In the genomic region with DNA sequence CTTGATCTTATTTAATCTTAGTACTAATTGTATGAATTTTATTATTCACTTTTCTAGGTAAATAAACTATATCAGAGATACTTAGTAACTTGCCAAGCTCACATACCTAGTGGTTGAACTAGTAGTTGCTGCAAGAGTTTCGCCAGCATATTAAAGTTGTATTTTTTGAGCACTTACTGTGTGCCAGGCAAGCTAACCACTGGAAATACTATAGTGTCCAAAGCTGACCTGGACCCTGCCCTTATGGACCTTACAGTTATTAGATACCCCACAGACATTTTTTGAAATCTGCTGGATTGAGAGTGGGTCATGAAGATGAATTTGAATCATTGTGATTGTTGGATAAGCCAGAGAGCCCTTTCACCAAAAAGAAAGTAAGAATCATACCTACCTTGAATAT, we compare ENCODE assay signal across 12 cellular contexts.
A peak's percentile ranks its signal among the peaks of the same experiment; 100 is the strongest.
DNase-seq lines count a peak whose midpoint lies in the region; TF ChIP-seq lines count a peak whose summit lies in the region.
"Had no signal": no experiment of that assay in that cellular context is flagged by ENCODE, and none has a peak within 500 bp of the region (broad histone marks: within the 10 kb centered on the region; RNA-seq: fewer than 3 reads in every experiment).

No MANE protein-coding gene starts in this region.

- H3K9me3 Mint-ChIP-seq in immature natural killer cell = peaks cover 0 to 2% (median 0%) of the 10 kb centered on the region in 6 donors

- H3K9ac ChIP-seq in GM23248 = no peak overlapping the region

- no peaks in the 10 kb centered on the region for H3K9me3 ChIP-seq in GM23248 (ENCODE audit: low read depth)
- H3K9me3 ChIP-seq in ascending aorta = peaks cover 0 to 3% of the 10 kb centered on the region in 2 donors
- H3K9me3 ChIP-seq: tibial nerve had no signal

- no peaks in the 10 kb centered on the region for H4K20me1 ChIP-seq in GM23248 (ENCODE audit: insufficient read depth)

- no peaks in the 10 kb centered on the region for H3K36me3 Mint-ChIP-seq in immature natural killer cell

- H3K79me2 ChIP-seq in GM23248 (ENCODE audit: insufficient read depth) = peaks cover 4% of the 10 kb centered on the region; the same call in 1 of the 2 replicates

- DNase-seq in GM23248 = peak; percentile 18
- DNase-seq in ascending aorta (ENCODE audit: low spot score in 2 of 2) = no peak
- DNase-seq in iris pigment epithelial cell (ENCODE audit: low read depth) = peak; percentile 45
- DNase-seq in kidney glomerular epithelial cell (lab: John Stamatoyannopoulos, UW) = no peak
- DNase-seq in immature natural killer cell = no peak
- no peak for DNase-seq in stimulated activated naive CD4-positive, alpha-beta T cell treated with Interleukin-2 at 50 U/mL for 16 hours (lab: John Stamatoyannopoulos, UW)
- no peak for DNase-seq in NCI-H146 (lab: John Stamatoyannopoulos, UW)
- DNase-seq: NCI-H510A had no signal

- no peak overlapping the region for H3K4me2 ChIP-seq in GM23248 (ENCODE audit: unreplicated experiment)

- H3K27me3 ChIP-seq in GM23248 (replicated peaks; ENCODE audit: insufficient read depth) (no peaks in the 10 kb centered on the region), ascending aorta (no peaks in the 10 kb centered on the region)
- H3K27me3 ChIP-seq: gastroesophageal sphincter, tibial nerve had no signal

- intact Hi-C loops in ascending aorta (cut with DNase I) = loop anchor here (5.0 kb wide), 6 partner anchors 198 to 753 kb away; no protein-coding TSS in a partner anchor

- peaks cover 28% of the 10 kb centered on the region for H3F3A ChIP-seq in GM23248 (ENCODE audit: insufficient read depth)

- peaks cover 39% of the 10 kb centered on the region for H3K4me1 ChIP-seq in GM23248 (ENCODE audit: insufficient read depth)
- H3K4me1 ChIP-seq in ascending aorta = peaks cover 18 to 44% of the 10 kb centered on the region in 2 donors

- peak overlapping the region in 1 of 6 donors; percentile 19 for H3K27ac Mint-ChIP-seq in immature natural killer cell
- H3K27ac Mint-ChIP-seq: naive thymus-derived CD8-positive, alpha-beta T cell had no signal

- H3K36me3 ChIP-seq in GM23248 (ENCODE audit: low read depth) (no peaks in the 10 kb centered on the region), ascending aorta (no peaks in the 10 kb centered on the region)
- H3K36me3 ChIP-seq: gastroesophageal sphincter, tibial nerve had no signal

- H3K27me3 Mint-ChIP-seq in immature natural killer cell (ENCODE audit: low read depth in 3 of 3) = peaks cover 0 to 5% (median 0%) of the 10 kb centered on the region in 3 donors
- H3K27me3 Mint-ChIP-seq: naive thymus-derived CD8-positive, alpha-beta T cell had no signal

- no peak overlapping the region for H2AFZ ChIP-seq in GM23248

- peaks cover 0 to 6% of the 10 kb centered on the region in 2 donors for H3K4me1 Mint-ChIP-seq in immature natural killer cell

- WGBS in GM23248 (ENCODE audit: low coverage in 1 of 2, low lambda C conversion rate in 2 of 2, missing lambda C conversion rate in 2 of 2), 2 experiments = 91 to 96% methylated on average over 1 of the region's 1 CpG

- H3K27ac ChIP-seq in GM23248 (no peak overlapping the region), ascending aorta (peak overlapping the region; percentile 41 to 58), skin epidermis (peak overlapping the region in 17 of 21 experiments; percentile 18 to 82 (median 69))

- no peaks in the 10 kb centered on the region for H3K9me2 ChIP-seq in GM23248 (ENCODE audit: insufficient read depth)

- no peak for TF ChIP-seq CTCF in ascending aorta (IDR thresholded peaks at IDR 0.05)

- H3K4me3 Mint-ChIP-seq in immature natural killer cell = no peak overlapping the region
- H3K4me3 Mint-ChIP-seq: naive thymus-derived CD8-positive, alpha-beta T cell had no signal

- in situ Hi-C loops in GM23248 (cut with MboI) = loop anchor here (10.0 kb wide), 2 partner anchors 300 to 880 kb away; no protein-coding TSS in a partner anchor

- no peak overlapping the region for H3K4me3 ChIP-seq in GM23248
- H3K4me3 ChIP-seq in ascending aorta = no peak overlapping the region
- H3K4me3 ChIP-seq in skin epidermis = no peak overlapping the region
- H3K4me3 ChIP-seq: gastroesophageal sphincter, tibial nerve had no signal

Comparison
In these comparisons a context has a peak if more than half of its experiments do, and no peak if none do; other contexts are left out.
1. DNase-seq: peak in GM23248 (single experiment) and iris pigment epithelial cell (single experiment); none in ascending aorta (0 of 2), kidney glomerular epithelial cell (single experiment), immature natural killer cell (0 of 3), stimulated activated naive CD4-positive, alpha-beta T cell treated with Interleukin-2 at 50 U/mL for 16 hours (single experiment) and NCI-H146 (single experiment).